13 cellular contexts compared by ENCODE assay signal in the genomic region with DNA sequence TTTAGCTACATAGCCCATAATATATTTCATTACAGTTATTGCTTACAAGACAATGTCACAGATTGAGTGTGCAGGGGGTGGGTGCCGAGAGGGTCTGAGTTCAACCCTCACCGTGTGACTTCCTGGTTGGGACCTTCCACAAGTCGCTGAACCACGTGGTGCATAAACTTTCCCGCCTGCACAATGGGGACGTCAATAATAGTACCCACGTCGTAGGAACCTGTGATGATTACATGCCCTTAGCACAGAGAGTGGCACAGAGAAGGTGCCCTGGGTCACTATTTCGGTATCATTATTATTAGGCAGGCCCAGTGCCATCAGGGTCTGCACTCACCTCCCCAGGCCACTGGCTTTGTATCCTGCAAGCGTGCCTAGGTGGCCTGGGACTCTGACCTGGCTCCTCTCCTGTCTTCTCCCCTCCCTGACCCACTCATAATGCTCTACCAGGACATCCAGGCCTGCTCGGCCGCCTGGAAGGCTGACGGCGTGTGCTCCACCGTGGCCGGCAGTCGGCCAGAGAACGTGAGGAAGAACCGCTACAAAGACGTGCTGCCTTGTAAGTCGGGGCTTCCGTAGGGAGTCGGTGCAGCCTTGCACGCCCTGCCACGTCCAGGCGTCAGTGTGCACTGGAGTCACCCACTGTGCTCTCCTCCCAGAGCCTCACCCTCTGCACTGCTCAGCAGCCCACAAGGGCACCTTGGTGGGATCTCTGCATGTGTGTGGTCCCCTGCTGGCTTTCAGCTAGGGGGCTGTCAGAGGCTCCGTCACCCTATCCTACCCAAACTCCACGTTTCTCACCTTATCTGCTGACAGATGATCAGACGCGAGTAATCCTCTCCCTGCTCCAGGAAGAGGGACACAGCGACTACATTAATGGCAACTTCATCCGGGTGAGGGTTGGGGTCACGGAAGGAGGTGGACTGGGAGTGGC. TPM values are rescaled to one million over a fixed set of nuclear protein-coding genes. Genes with fewer than 3 reads are reported as not detected.
DNase-seq lines count a peak whose midpoint lies in the region; ATAC-seq and TF ChIP-seq lines count a peak whose summit lies in the region.
"Had no signal": no experiment of that assay in that cellular context is flagged by ENCODE, and none has a peak within 500 bp of the region (broad histone marks: within the 10 kb centered on the region; RNA-seq: fewer than 3 reads in every experiment).

No MANE protein-coding gene starts in this region.

- H3K4me1 Mint-ChIP-seq in nephron: peaks cover 16% of the 10 kb centered on the region

- DNase-seq in Right ventricle myocardium inferior (ENCODE audit: missing footprints): peak; percentile 30
- DNase-seq in left ventricle myocardium superior: no peak
- peak; percentile 52 for DNase-seq in coronary artery (ENCODE audit: low spot score)
- peak; percentile 46 for DNase-seq in sigmoid colon
- no peak for DNase-seq in adrenal gland
- DNase-seq in NCI-H2171 treated with DMSO at 0.1 percent for 48 hours (lab: John Stamatoyannopoulos, UW): no peak
- DNase-seq: ACHN; BE2C; C1 segment of cervical spinal cord; Caco-2; CD4-positive, CD25-positive, alpha-beta regulatory T cell; H9 had no signal

- TF ChIP-seq POLR2A in sigmoid colon (IDR thresholded peaks at IDR 0.05) (no peak), adrenal gland (IDR thresholded peaks at IDR 0.05) (no peak)

- no peak for TF ChIP-seq EP300 in sigmoid colon (IDR thresholded peaks at IDR 0.05)

- peaks cover 6% of the 10 kb centered on the region for H3K9me3 Mint-ChIP-seq in nephron

- no peak for ATAC-seq in Right ventricle myocardium inferior
- no peak for ATAC-seq in left ventricle myocardium superior

- H3K27ac ChIP-seq in coronary artery (no peak overlapping the region), sigmoid colon (no peak overlapping the region), adrenal gland (no peak overlapping the region)

- peaks cover 0 to 25% (median 19%) of the 10 kb centered on the region in 4 donors for H3K4me1 ChIP-seq in sigmoid colon
- H3K4me1 ChIP-seq in adrenal gland (replicated peaks in 1 of 2): peaks cover 8 to 18% of the 10 kb centered on the region in 2 donors
- H3K4me1 ChIP-seq: BE2C had no signal

- TF ChIP-seq CTCF in coronary artery (IDR thresholded peaks at IDR 0.05) (no peak), nephron (IDR thresholded peaks at IDR 0.05; ENCODE audit: unreplicated experiment in 3 of 3) (no peak), sigmoid colon (IDR thresholded peaks at IDR 0.05) (no peak), adrenal gland (IDR thresholded peaks at IDR 0.05) (no peak)

- intact Hi-C loops in Right ventricle myocardium inferior (cut with DNase I) (loop anchor here (5.0 to 10.0 kb wide), 2 partner anchors 34 to 366 kb away; partner anchors contain the start of gene GPR148), left ventricle myocardium superior (cut with micrococcal nuclease) (no loop called here), sigmoid colon (cut with DNase I) (loop anchor here (5.0 to 10.0 kb wide), 2 partner anchors 34 to 746 kb away; partner anchors contain the start of gene PLEKHB2), adrenal gland (cut with DNase I) (no loop called here)

- H3K27me3 ChIP-seq in sigmoid colon: no peaks in the 10 kb centered on the region
- H3K27me3 ChIP-seq in adrenal gland: no peaks in the 10 kb centered on the region
- H3K27me3 ChIP-seq: BE2C had no signal

- peak overlapping the region in 2 of 3 experiments; percentile 31 to 52 for H3K4me3 Mint-ChIP-seq in nephron

- H3K36me3 ChIP-seq in sigmoid colon: no peaks in the 10 kb centered on the region
- H3K36me3 ChIP-seq in adrenal gland (replicated peaks in 1 of 2): no peaks in the 10 kb centered on the region
- H3K36me3 ChIP-seq: BE2C had no signal

- H3K27me3 Mint-ChIP-seq in nephron (ENCODE audit: low read depth): peaks cover 4% of the 10 kb centered on the region

- 95% methylated on average over 33 of the region's 33 CpGs for WGBS in sigmoid colon, 2 donors
- 92 to 95% (median 94%) methylated on average over 19 to 33 of the region's 33 CpGs for whole genome bisulfite sequencing in adrenal gland, 4 donors

- no peaks in the 10 kb centered on the region for H3K36me3 Mint-ChIP-seq in nephron (ENCODE audit: low read depth)

- H3K27ac Mint-ChIP-seq in nephron: no peak overlapping the region
- H3K27ac Mint-ChIP-seq: CD4-positive, CD25-positive, alpha-beta regulatory T cell; H9 had no signal

- no peaks in the 10 kb centered on the region for H3K9me3 ChIP-seq in sigmoid colon
- no peaks in the 10 kb centered on the region for H3K9me3 ChIP-seq in adrenal gland (replicated peaks in 1 of 3)
- H3K9me3 ChIP-seq: BE2C, Caco-2 had no signal

- H3K4me3 ChIP-seq in coronary artery (no peak overlapping the region), sigmoid colon (no peak overlapping the region), adrenal gland (no peak overlapping the region)

RNA-seq across cellular contexts. Expression of gene PTPN18, which starts 2.8 kb away (rescaled TPM):
- total RNA-seq in Right ventricle myocardium inferior: 16.9 TPM
- total RNA-seq in left ventricle myocardium superior: 12.5 TPM
- 10 to 100 TPM; 30.0 to 39.2 (median 37.4) TPM for total RNA-seq in sigmoid colon
- 100 to 1,000 TPM in 1 of 3 donors, 10 to 100 TPM in 2; 49.7 to 113 (median 55.3) TPM for polyA plus RNA-seq in sigmoid colon
- 10 to 100 TPM; 21.9 to 74.1 (median 42.9) TPM for total RNA-seq in adrenal gland
- polyA plus RNA-seq in adrenal gland: 10 to 100 TPM; 32.3 to 64.4 (median 42.2) TPM

RNA-seq across cellular contexts. Expression of gene IMP4, which starts 16.0 kb away (rescaled TPM):
- 63.7 TPM for total RNA-seq in Right ventricle myocardium inferior
- 59.8 TPM for total RNA-seq in left ventricle myocardium superior
- 100 to 1,000 TPM in 1 of 4 donors, 10 to 100 TPM in 3; 71.2 to 130 (median 81.2) TPM for total RNA-seq in sigmoid colon
- polyA plus RNA-seq in sigmoid colon: 10 to 100 TPM; 48.0 to 85.0 (median 51.3) TPM
- total RNA-seq in adrenal gland: 100 to 1,000 TPM in 2 of 8 donors, 10 to 100 TPM in 6; 62.7 to 114 (median 83.2) TPM
- 100 to 1,000 TPM in 2 of 3 donors, 10 to 100 TPM in 1; 55.8 to 141 (median 117) TPM for polyA plus RNA-seq in adrenal gland

Comparison
In these comparisons a context has a peak if more than half of its experiments do, and no peak if none do; other contexts are left out.
1. DNase-seq: peak in Right ventricle myocardium inferior (single experiment), coronary artery (single experiment) and sigmoid colon (single experiment); none in left ventricle myocardium superior (single experiment), adrenal gland (0 of 7) and NCI-H2171 treated with DMSO at 0.1 percent for 48 hours (single experiment).
2. intact Hi-C loops: an anchor here in Right ventricle myocardium inferior (5.0 to 10.0 kb wide) and sigmoid colon (5.0 to 10.0 kb wide); none called in left ventricle myocardium superior and adrenal gland.